In genomic region chr1:208252126-208252853, GRCh38 we compare ENCODE assay signal across 8 cellular contexts. TPM values are rescaled to one million over a fixed set of nuclear protein-coding genes. Genes with fewer than 3 reads are reported as not detected.
DNase-seq lines count a peak whose midpoint lies in the region; ATAC-seq and TF ChIP-seq lines count a peak whose summit lies in the region.

No MANE protein-coding gene starts in this region.

- H3K9me1 ChIP-seq in IMR-90 (ENCODE audit: insufficient read depth, low read length), result no peaks in the 10 kb centered on the region

- H2BK120ac ChIP-seq in IMR-90 (ENCODE audit: low read depth, low read length), result no peak overlapping the region

- H3K36me3 Mint-ChIP-seq in activated T-helper 2 cell treated with anti-CD3 and anti-CD28 coated beads, Interferon-gamma antibody, Interleukin-2, Interleukin-4, amounts not matched to agents 10 μg/mL and 5 μg/mL and 100 μg/mL, durations not matched to agents 14 hours and 24 hours and 36 hours (ENCODE audit: low read depth), result no peaks in the 10 kb centered on the region
- no peaks in the 10 kb centered on the region for H3K36me3 Mint-ChIP-seq in activated T-helper 17 cell treated with anti-CD3 and anti-CD28 coated beads, Interleukin-2, amount 50 U/mL, for 72 hours (ENCODE audit: low read depth)

- no peak overlapping the region for H2BK15ac ChIP-seq in IMR-90 (ENCODE audit: low read depth, low read length)

- H4K5ac ChIP-seq in IMR-90 (ENCODE audit: low read depth, low read length), result no peak overlapping the region

- no peak overlapping the region for H3K4me2 ChIP-seq in IMR-90 (ENCODE audit: low read depth, low read length)

- no peak for TF ChIP-seq POLR2A in IMR-90 (IDR thresholded peaks at IDR 0.05; ENCODE audit: low read depth, low read length)

- H3K9me3 Mint-ChIP-seq in activated T-helper 2 cell treated with anti-CD3 and anti-CD28 coated beads, Interferon-gamma antibody, Interleukin-2, Interleukin-4, amounts not matched to agents 10 μg/mL and 5 μg/mL and 100 μg/mL, durations not matched to agents 14 hours and 24 hours and 36 hours, result no peaks in the 10 kb centered on the region
- H3K9me3 Mint-ChIP-seq in activated T-helper 17 cell treated with anti-CD3 and anti-CD28 coated beads, Interleukin-2, amount 50 U/mL, for 72 hours, result no peaks in the 10 kb centered on the region

- H3K4ac ChIP-seq in IMR-90 (ENCODE audit: low read depth, low read length), result no peak overlapping the region

- H3K4me3 ChIP-seq in IMR-90 (ENCODE audit: insufficient read depth, low read depth, low read length), result no peak overlapping the region

- no peak overlapping the region for H4K8ac ChIP-seq in IMR-90 (ENCODE audit: low read depth in 2 of 2, low read length in 2 of 2)

- H3K27me3 Mint-ChIP-seq in activated T-helper 2 cell treated with anti-CD3 and anti-CD28 coated beads, Interferon-gamma antibody, Interleukin-2, Interleukin-4, amounts not matched to agents 10 μg/mL and 5 μg/mL and 100 μg/mL, durations not matched to agents 14 hours and 24 hours and 36 hours (ENCODE audit: low read depth), result peaks cover 15% of the 10 kb centered on the region
- H3K27me3 Mint-ChIP-seq in activated T-helper 17 cell treated with anti-CD3 and anti-CD28 coated beads, Interleukin-2, amount 50 U/mL, for 72 hours, result peaks cover 44% of the 10 kb centered on the region

- TF ChIP-seq RAD21 in IMR-90 (IDR thresholded peaks at IDR 0.05; ENCODE audit: low read length), result peak; percentile 33

- ATAC-seq in IMR-90 (ENCODE audit: low read depth) (peak; percentile 35; the same call in 1 of the 2 replicates), HG02642 (IDR thresholded peaks at IDR 0.05; ENCODE audit: poor library complexity, unreplicated experiment) (no peak)
- no peak for ATAC-seq in activated T-helper 17 cell treated with anti-CD3 and anti-CD28 coated beads, Interleukin-2, amount 50 U/mL, for 72 hours (replicated peaks)

- H3K18ac ChIP-seq in IMR-90 (ENCODE audit: low read depth, low read length), result no peak overlapping the region

- DNase-seq in IMR-90 (no peak), dermis blood vessel endothelial cell (peak; percentile 64), myocyte (ENCODE audit: low read depth) (peak; percentile 42)
- no peak for DNase-seq in activated T-helper 2 cell treated with anti-CD3 and anti-CD28 coated beads, Interferon-gamma antibody, Interleukin-2, Interleukin-4, amounts not matched to agents 10 μg/mL and 5 μg/mL and 100 μg/mL, durations not matched to agents 14 hours and 24 hours and 36 hours (ENCODE audit: low spot score)
- no peak for DNase-seq in NK-92 treated with Interleukin-12 subunit alpha and Interleukin-12 subunit beta, amount 100 ng/mL, for 24 hours (lab: John Stamatoyannopoulos, UW)

- H3K79me1 ChIP-seq in IMR-90 (ENCODE audit: low read depth in 1 of 2, low read length in 2 of 2), result no peaks in the 10 kb centered on the region

- no peaks in the 10 kb centered on the region for H3K9me3 ChIP-seq in IMR-90 (ENCODE audit: control insufficient read depth, insufficient read depth, low read length)

- in situ Hi-C loops in IMR-90 (cut with MboI; ENCODE audit: low sequenced_read_pairs), result no loop called here

- H2BK20ac ChIP-seq in IMR-90 (ENCODE audit: low read depth, low read length), result no peak overlapping the region

- peaks cover 1% of the 10 kb centered on the region; the same call in 1 of the 2 replicates for H3K4me1 ChIP-seq in IMR-90 (ENCODE audit: control insufficient read depth, insufficient read depth, low read length)

- H4K91ac ChIP-seq in IMR-90 (ENCODE audit: insufficient read depth, low read depth, low read length), result no peak overlapping the region

- no peak overlapping the region for H3K9ac ChIP-seq in IMR-90 (ENCODE audit: low read depth, low read length)

- H3K56ac ChIP-seq in IMR-90 (ENCODE audit: extremely low read depth, insufficient read depth, low read length), result no peak overlapping the region

- H3K27me3 ChIP-seq in IMR-90 (ENCODE audit: control insufficient read depth, insufficient read depth, low read length), result peaks cover 34% of the 10 kb centered on the region

- no peaks in the 10 kb centered on the region for H4K20me1 ChIP-seq in IMR-90 (ENCODE audit: insufficient read depth, low read length)

- intact Hi-C loops in IMR-90 (cut with micrococcal nuclease), result no loop called here
- intact Hi-C loops in activated T-helper 2 cell treated with anti-CD3 and anti-CD28 coated beads, Interferon-gamma antibody, Interleukin-2, Interleukin-4, amounts not matched to agents 10 μg/mL and 5 μg/mL and 100 μg/mL, durations not matched to agents 14 hours and 24 hours and 36 hours (cut with micrococcal nuclease), result no loop called here

- no peak overlapping the region for H3K27ac Mint-ChIP-seq in activated T-helper 2 cell treated with anti-CD3 and anti-CD28 coated beads, Interferon-gamma antibody, Interleukin-2, Interleukin-4, amounts not matched to agents 10 μg/mL and 5 μg/mL and 100 μg/mL, durations not matched to agents 14 hours and 24 hours and 36 hours
- H3K27ac Mint-ChIP-seq in activated T-helper 17 cell treated with anti-CD3 and anti-CD28 coated beads, Interleukin-2, amount 50 U/mL, for 72 hours, result no peak overlapping the region

- no peaks in the 10 kb centered on the region for H3K4me1 Mint-ChIP-seq in activated T-helper 2 cell treated with anti-CD3 and anti-CD28 coated beads, Interferon-gamma antibody, Interleukin-2, Interleukin-4, amounts not matched to agents 10 μg/mL and 5 μg/mL and 100 μg/mL, durations not matched to agents 14 hours and 24 hours and 36 hours (ENCODE audit: low read depth)
- no peaks in the 10 kb centered on the region for H3K4me1 Mint-ChIP-seq in activated T-helper 17 cell treated with anti-CD3 and anti-CD28 coated beads, Interleukin-2, amount 50 U/mL, for 72 hours

- H3K27ac ChIP-seq in C4-2B (no peak overlapping the region), IMR-90 (ENCODE audit: insufficient read depth, low read length) (no peak overlapping the region)

- CTCF ChIA-PET in IMR-90 (lab: Yijun Ruan, JAX), result interaction anchor here (0.6 to 1.9 kb wide), 4 partner anchors 19 to 356 kb away, joined by 3 to 17 read pairs (median 3); no protein-coding TSS in a partner anchor

- no peak overlapping the region for H3K14ac ChIP-seq in IMR-90 (replicated peaks; ENCODE audit: low read depth, low read length)

- POLR2A ChIA-PET in IMR-90 (lab: Charles Lee; ENCODE audit: unreplicated experiment), result no interaction called here

- TF ChIP-seq CTCF in C4-2B (conservative IDR thresholded peaks at IDR 0.05) (peak; percentile 86), IMR-90 (conservative IDR thresholded peaks at IDR 0.05; ENCODE audit: low read depth, low read length) (peak; percentile 35; the same call in 1 of the 2 replicates)

- dilution Hi-C loops in IMR-90 (cut with HindIII; ENCODE audit: low sequenced_read_pairs, unreplicated experiment), result no loop called here

- H2AK5ac ChIP-seq in IMR-90 (ENCODE audit: low read depth, low read length), result no peak overlapping the region

- H3K23ac ChIP-seq in IMR-90 (ENCODE audit: low read depth, low read length), result no peak overlapping the region

- no peak overlapping the region for H2BK5ac ChIP-seq in IMR-90 (ENCODE audit: low read depth, low read length, poor library complexity, severe bottlenecking)

- no peaks in the 10 kb centered on the region for H3K36me3 ChIP-seq in IMR-90 (ENCODE audit: control insufficient read depth, insufficient read depth, low read length)

- H2AFZ ChIP-seq in IMR-90 (replicated peaks; ENCODE audit: low read length, poor library complexity), result no peak overlapping the region

- no peak overlapping the region for H2AK9ac ChIP-seq in IMR-90 (replicated peaks; ENCODE audit: low read depth, low read length, poor library complexity)

- no CpG with 5 or more reads among the region's 18 CpGs for WGBS in IMR-90 (ENCODE audit: extremely low coverage in 2 of 2, insufficient read length in 1 of 2), 2 experiments

- BruUV-seq in IMR-90 (replicated peaks; lab: Mats Ljungman, UMichigan), result no TSS peak

- no peak overlapping the region for H3K4me3 Mint-ChIP-seq in activated T-helper 2 cell treated with anti-CD3 and anti-CD28 coated beads, Interferon-gamma antibody, Interleukin-2, Interleukin-4, amounts not matched to agents 10 μg/mL and 5 μg/mL and 100 μg/mL, durations not matched to agents 14 hours and 24 hours and 36 hours (ENCODE audit: low read depth)
- no peak overlapping the region for H3K4me3 Mint-ChIP-seq in activated T-helper 17 cell treated with anti-CD3 and anti-CD28 coated beads, Interleukin-2, amount 50 U/mL, for 72 hours

TF ChIP-seq in IMR-90, 13 proteins besides CTCF, POLR2A, EP300 and RAD21:
- no peak for TF ChIP-seq MAZ (IDR thresholded peaks at IDR 0.05; ENCODE audit: borderline replicate concordance, low read depth, low read length)
- no peak for TF ChIP-seq ELK1 (IDR thresholded peaks at IDR 0.05; ENCODE audit: borderline replicate concordance, low read depth, low read length)
- TF ChIP-seq SMC3 (IDR thresholded peaks at IDR 0.05; ENCODE audit: low read depth, low read length), result no peak; the same call in 1 of the 2 replicates
- TF ChIP-seq CHD1 (IDR thresholded peaks at IDR 0.05; ENCODE audit: low read depth, low read length), result no peak
- TF ChIP-seq FOS (IDR thresholded peaks at IDR 0.05; ENCODE audit: low read depth, low read length), result no peak

RNA-seq across cellular contexts. Expression of gene PLXNA2, which starts 8.1 kb away (rescaled TPM):
- total RNA-seq in IMR-90 (2012; rRNA removed) (0.56 and 0.72 TPM in 2 replicates), dermis blood vessel endothelial cell (54.8 and 95.8 TPM in 2 replicates), myocyte (8.6 TPM in 2 replicates)
- 1.1 and 1.2 TPM in 2 replicates for polyA plus RNA-seq in IMR-90 (2012; rRNA removed)
- polyA plus RNA-seq in IMR-90 (2012; cell fraction: cytosol; rRNA removed), result 0.45 and 0.59 TPM in 2 replicates
- polyA plus RNA-seq in IMR-90 (2012; cell fraction: nucleus; rRNA removed; ENCODE audit: low replicate concordance), result 3.2 and 3.3 TPM in 2 replicates
- 6.6 TPM for polyA plus RNA-seq in myocyte (2012)
- 0.07 and 0.37 TPM in 2 replicates for total RNA-seq in activated T-helper 2 cell treated with anti-CD3 and anti-CD28 coated beads, Interferon-gamma antibody, Interleukin-2, Interleukin-4, amounts not matched to agents 10 μg/mL and 5 μg/mL and 100 μg/mL, durations not matched to agents 14 hours and 24 hours and 36 hours
- total RNA-seq in activated T-helper 17 cell treated with anti-CD3 and anti-CD28 coated beads, Interleukin-2, amount 50 U/mL, for 72 hours, result under 1 TPM in 1 of 2 donors, not detected in 1; 0.09 TPM

Comparison
In these comparisons a context has a peak if more than half of its experiments do, and no peak if none do; other contexts are left out.
1. DNase-seq: peak in dermis blood vessel endothelial cell (single experiment) and myocyte (single experiment); none in IMR-90 (single experiment), activated T-helper 2 cell treated with anti-CD3 and anti-CD28 coated beads, Interferon-gamma antibody, Interleukin-2, Interleukin-4, amounts not matched to agents 10 μg/mL and 5 μg/mL and 100 μg/mL, durations not matched to agents 14 hours and 24 hours and 36 hours (single experiment) and NK-92 treated with Interleukin-12 subunit alpha and Interleukin-12 subunit beta, amount 100 ng/mL, for 24 hours (single experiment).